Comparison of ENCODE assay signal across 1 cellular context in the genomic region with DNA sequence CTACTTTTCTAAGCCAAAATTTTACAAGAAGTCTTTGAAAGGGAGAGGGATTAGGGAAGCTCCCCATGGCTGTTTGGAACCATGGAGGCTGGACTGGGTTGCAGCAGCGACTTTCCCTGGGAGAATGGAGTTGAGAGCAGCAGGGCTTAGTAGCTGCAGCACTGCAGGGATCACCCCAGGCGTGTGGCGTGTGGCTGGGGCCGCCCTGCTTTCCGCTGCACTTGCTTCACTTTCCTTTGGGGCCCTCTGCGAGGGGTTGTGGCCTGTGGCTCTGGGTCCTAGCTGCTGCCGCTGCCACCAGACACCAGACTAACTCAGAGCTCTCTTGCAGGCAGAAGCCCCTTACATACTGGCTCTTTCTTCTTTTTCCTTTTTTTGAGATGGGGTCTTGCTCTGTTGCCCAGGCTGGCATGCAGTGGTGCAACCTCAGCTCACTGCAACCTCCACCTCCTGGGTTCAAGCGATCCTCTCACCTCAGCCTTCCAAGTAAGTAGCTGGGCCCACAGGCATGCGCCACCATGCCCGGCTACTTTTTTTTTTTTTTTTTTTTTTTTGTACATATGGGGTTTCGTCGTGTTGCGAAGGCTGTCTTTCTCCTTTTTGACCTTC.
TF ChIP-seq lines count a peak whose summit lies in the region.

No MANE protein-coding gene starts in this region.

TF ChIP-seq in K562, 482 proteins besides CTCF, POLR2A, EP300 and RAD21:
- TF ChIP-seq NFYB (IDR thresholded peaks at IDR 0.05; ENCODE audit: extremely low read depth, insufficient read length) (no peak), ZNF121 (CRISPR knock-in tag; conservative IDR thresholded peaks at IDR 0.05) (peak; percentile 81)
- TF ChIP-seq, protein P1, sequence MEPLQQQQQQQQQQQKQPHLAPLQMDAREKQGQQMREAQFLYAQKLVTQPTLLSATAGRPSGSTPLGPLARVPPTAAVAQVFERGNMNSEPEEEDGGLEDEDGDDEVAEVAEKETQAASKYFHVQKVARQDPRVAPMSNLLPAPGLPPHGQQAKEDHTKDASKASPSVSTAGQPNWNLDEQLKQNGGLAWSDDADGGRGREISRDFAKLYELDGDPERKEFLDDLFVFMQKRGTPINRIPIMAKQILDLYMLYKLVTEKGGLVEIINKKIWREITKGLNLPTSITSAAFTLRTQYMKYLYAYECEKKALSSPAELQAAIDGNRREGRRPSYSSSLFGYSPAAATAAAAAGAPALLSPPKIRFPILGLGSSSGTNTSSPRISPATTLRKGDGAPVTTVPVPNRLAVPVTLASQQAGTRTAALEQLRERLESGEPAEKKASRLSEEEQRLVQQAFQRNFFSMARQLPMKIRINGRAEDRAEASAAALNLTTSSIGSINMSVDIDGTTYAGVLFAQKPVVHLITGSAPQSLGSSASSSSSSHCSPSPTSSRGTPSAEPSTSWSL (CRISPR knock-in tag; IDR thresholded peaks at IDR 0.05; ENCODE audit: borderline replicate concordance), result no peak
